Comparison of ENCODE assay signal across 14 cellular contexts in the genomic region with DNA sequence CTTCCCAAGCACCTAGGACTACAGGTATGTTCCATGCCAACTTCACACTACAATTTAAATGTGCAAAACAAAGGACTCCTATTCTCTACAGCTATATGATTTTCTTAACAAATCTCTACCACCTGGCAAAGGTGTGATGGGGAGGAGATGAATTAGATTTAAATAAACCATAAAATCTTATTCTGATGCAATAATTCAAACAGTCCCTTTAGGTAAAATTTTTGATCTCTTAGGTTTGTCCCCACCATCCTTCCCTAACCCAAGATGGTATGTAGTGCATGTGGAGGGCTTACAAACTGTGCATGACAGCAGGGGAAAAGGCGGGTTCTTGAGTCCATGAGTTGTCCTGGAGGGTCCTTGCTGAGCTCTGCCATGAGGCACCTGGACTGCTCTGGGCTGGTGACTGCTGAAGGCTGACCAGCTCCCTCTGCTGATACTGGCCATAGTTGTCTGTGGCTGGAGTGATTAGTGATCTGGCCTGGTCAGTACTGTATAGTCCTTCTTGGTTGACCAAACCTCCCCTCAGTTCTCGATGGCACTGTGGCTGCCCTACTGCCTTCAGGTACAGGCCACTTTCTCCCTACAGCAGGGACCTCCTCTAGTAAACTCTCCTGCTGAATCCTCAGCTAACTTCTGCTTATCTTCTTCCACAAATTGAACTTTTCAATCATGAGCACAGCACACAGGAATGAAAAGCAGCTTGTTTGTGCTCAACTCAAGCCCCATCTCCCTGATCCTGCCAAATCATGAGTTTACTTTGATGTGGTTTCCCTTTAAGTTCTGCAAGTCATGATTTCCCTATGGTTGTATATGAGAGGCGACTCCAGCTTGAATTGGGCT. TPM values are rescaled to one million over a fixed set of nuclear protein-coding genes. Genes with fewer than 3 reads are reported as not detected.
DNase-seq lines count a peak whose midpoint lies in the region; ATAC-seq and TF ChIP-seq lines count a peak whose summit lies in the region.
"Had no signal": no experiment of that assay in that cellular context is flagged by ENCODE, and none has a peak within 500 bp of the region (broad histone marks: within the 10 kb centered on the region; RNA-seq: fewer than 3 reads in every experiment).

No MANE protein-coding gene starts in this region.

- intact Hi-C loops in left lung (cut with DNase I) (no loop called here), heart left ventricle (cut with DNase I) (loop anchor here in 2 of 10 donors (5.0 to 10.0 kb wide), 2 partner anchors 58 to 61 kb away; no protein-coding TSS in a partner anchor)

- WGBS in heart left ventricle, 4 donors: 79 to 95% (median 87%) methylated on average over 3 of the region's 3 CpGs

- H3K9me3 ChIP-seq in left lung: no peaks in the 10 kb centered on the region
- no peaks in the 10 kb centered on the region for H3K9me3 ChIP-seq in heart left ventricle

- TF ChIP-seq POLR2A in heart left ventricle (IDR thresholded peaks at IDR 0.05): no peak

- no peaks in the 10 kb centered on the region for H3K27me3 ChIP-seq in brain microvascular endothelial cell (replicated peaks)
- peaks cover 0 to 3% of the 10 kb centered on the region in 2 donors for H3K27me3 ChIP-seq in left lung
- no peaks in the 10 kb centered on the region for H3K27me3 ChIP-seq in heart left ventricle
- H3K27me3 ChIP-seq: cardiac muscle cell had no signal

- CTCF ChIA-PET in GM10248 (lab: Yijun Ruan, JAX): interaction anchor here (1.0 to 14.0 kb wide), 8 partner anchors 9 to 236 kb away, joined by 3 to 80 read pairs (median 4); no protein-coding TSS in a partner anchor

- H3K27ac ChIP-seq in brain microvascular endothelial cell: no peak overlapping the region
- peak overlapping the region in 1 of 2 donors; percentile 13 for H3K27ac ChIP-seq in left lung
- peak overlapping the region in 2 of 12 donors; percentile 39 for H3K27ac ChIP-seq in heart left ventricle
- H3K27ac ChIP-seq: cardiac muscle cell had no signal

- POLR2A ChIA-PET in GM10248 (lab: Yijun Ruan, JAX): no interaction called here

- DNase-seq in AG10803 (ENCODE audit: low read depth) (peak; percentile 90), KBM-7 (peak; percentile 48), brain microvascular endothelial cell (peak; percentile 36), left lung (no peak), ACHN (no peak), GM10248 (ENCODE audit: extremely low spot score) (no peak), heart left ventricle (no peak)
- DNase-seq: activated CD8-positive, alpha-beta memory T cell treated with anti-CD3 and anti-CD28 coated beads, Interleukin-2, amount 10 ng/mL, durations not matched to agents 7 days and 5 days; naive thymus-derived CD8-positive, alpha-beta T cell; NCI-H446 treated with DMSO at 0.1 percent for 48 hours; stimulated activated naive CD8-positive, alpha-beta T cell treated with anti-CD3 and anti-CD28 coated beads, Interleukin-15, amount 100 ng/mL, for 72 hours had no signal

- ATAC-seq in left lung (peak; percentile 33), heart left ventricle (no peak)
- ATAC-seq in activated CD4-positive, CD25-positive, alpha-beta regulatory T cell treated with anti-CD3 and anti-CD28 coated beads, Interleukin-2, amount 50 U/mL, for 24 hours: no peak
- ATAC-seq: activated CD8-positive, alpha-beta memory T cell treated with anti-CD3 and anti-CD28 coated beads, Interleukin-2, amount 10 ng/mL, durations not matched to agents 7 days and 5 days; naive thymus-derived CD8-positive, alpha-beta T cell; stimulated activated naive CD8-positive, alpha-beta T cell treated with anti-CD3 and anti-CD28 coated beads, Interleukin-15, amount 100 ng/mL, for 72 hours had no signal

- TF ChIP-seq CTCF in AG10803 (conservative IDR thresholded peaks at IDR 0.05; ENCODE audit: low read length): peak; percentile 35
- peak; percentile 39 for TF ChIP-seq CTCF in brain microvascular endothelial cell (IDR thresholded peaks at IDR 0.05; ENCODE audit: low read depth, low read length, missing control alignments)
- TF ChIP-seq CTCF in left lung (IDR thresholded peaks at IDR 0.05): no peak
- no peak for TF ChIP-seq CTCF in GM10248 (IDR thresholded peaks at IDR 0.05; ENCODE audit: control extremely low read depth, extremely low read depth, low read depth, missing control alignments)
- no peak for TF ChIP-seq CTCF in heart left ventricle (IDR thresholded peaks at IDR 0.05)

- in situ Hi-C loops in KBM-7 (cut with MboI; ENCODE audit: low pct_unique_long_range_greater_than_20kb, low sequenced_read_pairs) (no loop called here), brain microvascular endothelial cell (cut with HindIII; ENCODE audit: low pct_ligation_motif_present, low sequenced_read_pairs) (no loop called here), ACHN (cut with HindIII; ENCODE audit: low pct_ligation_motif_present, low pct_unique_long_range_greater_than_20kb, low sequenced_read_pairs) (no loop called here)

- H3K4me1 ChIP-seq in left lung (peaks cover 18 to 19% of the 10 kb centered on the region in 2 donors), heart left ventricle (peaks cover 0 to 56% (median 29%) of the 10 kb centered on the region in 12 donors)

- no peak overlapping the region for H3K4me3 ChIP-seq in AG10803 (ENCODE audit: low read length)
- no peak overlapping the region for H3K4me3 ChIP-seq in brain microvascular endothelial cell (ENCODE audit: low read depth, low read length)
- H3K4me3 ChIP-seq in left lung: no peak overlapping the region
- H3K4me3 ChIP-seq in heart left ventricle: no peak overlapping the region
- H3K4me3 ChIP-seq: cardiac muscle cell had no signal

- H3K36me3 ChIP-seq in brain microvascular endothelial cell (replicated peaks) (no peaks in the 10 kb centered on the region), left lung (no peaks in the 10 kb centered on the region), heart left ventricle (no peaks in the 10 kb centered on the region)
- H3K36me3 ChIP-seq: cardiac muscle cell had no signal

RNA-seq across cellular contexts. Expression of gene CFAP161, which starts 30.1 kb away (rescaled TPM):
- total RNA-seq in left lung (1 to 10 TPM in 1 of 2 donors, under 1 TPM in 1; 0.64 to 1.9 TPM), heart left ventricle (1 to 10 TPM in 3 of 9 donors, under 1 TPM in 5, not detected in 1; 0.22 to 2.0 (median 0.81) TPM)
- under 1 TPM in 1 of 2 donors, not detected in 1; 0.30 TPM for polyA plus RNA-seq in heart left ventricle
- total RNA-seq: activated CD8-positive, alpha-beta memory T cell treated with anti-CD3 and anti-CD28 coated beads, Interleukin-2, amount 10 ng/mL, durations not matched to agents 7 days and 5 days; cardiac muscle cell had no signal
- polyA plus RNA-seq: cardiac muscle cell; naive thymus-derived CD8-positive, alpha-beta T cell had no signal

RNA-seq across cellular contexts. Expression of gene IL16, which starts 32.5 kb away (rescaled TPM):
- 10 to 100 TPM; 22.0 to 34.3 TPM for total RNA-seq in left lung
- total RNA-seq in heart left ventricle: 10 to 100 TPM in 2 of 9 donors, 1 to 10 TPM in 7; 1.2 to 21.6 (median 3.9) TPM
- 1 to 10 TPM; 2.5 to 2.8 TPM for polyA plus RNA-seq in heart left ventricle
- total RNA-seq: cardiac muscle cell, LHCN-M2 had no signal
- polyA plus RNA-seq: cardiac muscle cell had no signal

Comparison
In these comparisons a context has a peak if more than half of its experiments do, and no peak if none do; other contexts are left out.
1. DNase-seq: peak in AG10803 (single experiment), KBM-7 (single experiment) and brain microvascular endothelial cell (single experiment); none in left lung (0 of 2), ACHN (single experiment), GM10248 (single experiment) and heart left ventricle (0 of 5).
2. CTCF ChIP-seq: peak in AG10803 (single experiment) and brain microvascular endothelial cell (single experiment); none in left lung (0 of 2), GM10248 (single experiment) and heart left ventricle (0 of 12).